Comparison of ENCODE assay signal across 12 cellular contexts in genomic region chr21:31974454-31974985, GRCh38.
DNase-seq lines count a peak whose midpoint lies in the region; ATAC-seq, FAIRE-seq and TF ChIP-seq lines count a peak whose summit lies in the region.
"Had no signal": no experiment of that assay in that cellular context is flagged by ENCODE, and none has a peak within 500 bp of the region (broad histone marks: within the 10 kb centered on the region; RNA-seq: fewer than 3 reads in every experiment).

No MANE protein-coding gene starts in this region.

- no peaks in the 10 kb centered on the region for H3K9me1 ChIP-seq in K562 (ENCODE audit: control insufficient read depth, insufficient read depth, low read length)

- no peaks in the 10 kb centered on the region for H3K9me3 ChIP-seq in K562 (replicated peaks; ENCODE audit: control insufficient read depth, insufficient read depth, low read depth, low read length)
- H3K9me3 ChIP-seq: A549 had no signal

- TF ChIP-seq EP300 in K562 (IDR thresholded peaks at IDR 0.05; ENCODE audit: low read length): no peak

- H3K27me3 ChIP-seq in K562 (ENCODE audit: control insufficient read depth in 2 of 2, insufficient read depth in 2 of 2, low read length in 2 of 2): peaks cover 6 to 21% of the 10 kb centered on the region in 2 experiments; a peak in 4 of 5 replicates

- peak; percentile 18 for DNase-seq in activated CD4-positive, alpha-beta T cell treated with anti-CD3 and anti-CD28 coated beads for 48 hours
- DNase-seq in activated CD4-positive, alpha-beta T cell treated with anti-CD3 and anti-CD28 coated beads for 4 hours: no peak
- peak; percentile 6 for DNase-seq in T-helper 9 cell
- DNase-seq in K562 (ENCODE audit: extremely low read depth in 1 of 4, low spot score in 3 of 4): no peak
- peak; percentile 9 to 31 for DNase-seq in stimulated activated CD8-positive, alpha-beta memory T cell treated with anti-CD3 and anti-CD28 coated beads, Interleukin-7, amount 100 ng/mL, for 48 hours (ENCODE audit: extremely low read depth in 1 of 2, low read depth in 1 of 2)
- DNase-seq in RPMI8226: no peak
- DNase-seq: GF-D8, GM23248 had no signal

- H3K27ac ChIP-seq in K562 (ENCODE audit: extremely low read depth, low read depth, low read length): no peak overlapping the region
- H3K27ac ChIP-seq: A549, GM23248 had no signal

- no peak for TF ChIP-seq CTCF in K562 (IDR thresholded peaks at IDR 0.05 in 2 of 3, conservative IDR thresholded peaks at IDR 0.05 in 1 of 3; ENCODE audit: insufficient read depth in 2 of 3, low read depth in 1 of 3, low read length in 3 of 3)

- no peak for TF ChIP-seq RAD21 in K562 (CRISPR knock-in tag; conservative IDR thresholded peaks at IDR 0.05 in 1 of 2, IDR thresholded peaks at IDR 0.05 in 1 of 2)

- H3K4me1 ChIP-seq in K562 (replicated peaks in 1 of 2; ENCODE audit: control insufficient read depth in 2 of 2, insufficient read depth in 2 of 2, low read length in 2 of 2): no peaks in the 10 kb centered on the region
- H3K4me1 ChIP-seq: A549 had no signal

- 3% methylated on average over 16 of the region's 16 CpGs for WGBS in K562 (ENCODE audit: insufficient coverage, low coverage, missing lambda C conversion rate)

- no peak overlapping the region for H2AFZ ChIP-seq in K562 (ENCODE audit: low read depth, low read length)
- H2AFZ ChIP-seq: GM23248 had no signal

- H3K79me2 ChIP-seq in K562 (ENCODE audit: control insufficient read depth, insufficient read depth, low read length): no peaks in the 10 kb centered on the region

- no peak overlapping the region for H3K9ac ChIP-seq in K562 (ENCODE audit: insufficient read depth in 1 of 2, low read depth in 2 of 2, low read length in 2 of 2)
- H3K9ac ChIP-seq: GM23248 had no signal

- TF ChIP-seq POLR2A in K562 (conservative IDR thresholded peaks at IDR 0.05): no peak

- CTCF ChIA-PET in K562 (lab: Yijun Ruan, JAX; ENCODE audit: low intra/inter-chr PET ratio): no interaction called here

- POLR2A ChIA-PET in K562 (lab: Yijun Ruan, JAX): interaction anchor here (0.7 to 1.1 kb wide), 3 partner anchors 8 to 16 kb away, joined by 3 to 4 read pairs (median 3); no protein-coding TSS in a partner anchor

- H3K36me3 ChIP-seq in K562 (ENCODE audit: control insufficient read depth, insufficient read depth, low read length): no peaks in the 10 kb centered on the region

- no peak overlapping the region for H3K4me2 ChIP-seq in K562 (ENCODE audit: insufficient read depth, low read length)
- H3K4me2 ChIP-seq: A549 had no signal

- BruUV-seq in K562 (replicated peaks; lab: Mats Ljungman, UMichigan): no TSS peak

- no peaks in the 10 kb centered on the region; the same call in 1 of the 2 replicates for H4K20me1 ChIP-seq in K562 (replicated peaks; ENCODE audit: control insufficient read depth, insufficient read depth, low read length)

- intact Hi-C loops in K562 (cut with micrococcal nuclease): no loop called here

- H3K4me3 ChIP-seq in K562: no peak overlapping the region
- H3K4me3 ChIP-seq: A549, GM23248 had no signal

- in situ Hi-C loops in K562 (cut with MboI): no loop called here

- ATAC-seq in K562 (peak; percentile 58), GM19328 (IDR thresholded peaks at IDR 0.05; ENCODE audit: unreplicated experiment) (no peak), GM21447 (IDR thresholded peaks at IDR 0.05; ENCODE audit: unreplicated experiment) (no peak)
- ATAC-seq: A549, HepG2 had no signal

- FAIRE-seq in K562 (lab: Jason Lieb, UNC): no peak
- FAIRE-seq: A549, HepG2 had no signal

TF ChIP-seq in K562, 482 proteins besides CTCF, POLR2A, EP300 and RAD21:
- TF ChIP-seq, protein P1, sequence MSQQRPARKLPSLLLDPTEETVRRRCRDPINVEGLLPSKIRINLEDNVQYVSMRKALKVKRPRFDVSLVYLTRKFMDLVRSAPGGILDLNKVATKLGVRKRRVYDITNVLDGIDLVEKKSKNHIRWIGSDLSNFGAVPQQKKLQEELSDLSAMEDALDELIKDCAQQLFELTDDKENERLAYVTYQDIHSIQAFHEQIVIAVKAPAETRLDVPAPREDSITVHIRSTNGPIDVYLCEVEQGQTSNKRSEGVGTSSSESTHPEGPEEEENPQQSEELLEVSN (IDR thresholded peaks at IDR 0.05; ENCODE audit: borderline replicate concordance in 1 of 2, extremely low read depth in 1 of 2, insufficient read depth in 1 of 2, insufficient read length in 1 of 2, low read depth in 1 of 2, low read length in 1 of 2, poor library complexity in 1 of 2, severe bottlenecking in 1 of 2): peak in 1 of 2 experiments; percentile 16
- TF ChIP-seq KLF6 (CRISPR knock-in tag; IDR thresholded peaks at IDR 0.05; ENCODE audit: borderline replicate concordance): no peak

Comparison
In these comparisons a context has a peak if more than half of its experiments do, and no peak if none do; other contexts are left out.
1. DNase-seq: peak in activated CD4-positive, alpha-beta T cell treated with anti-CD3 and anti-CD28 coated beads for 48 hours (single experiment), T-helper 9 cell (single experiment) and stimulated activated CD8-positive, alpha-beta memory T cell treated with anti-CD3 and anti-CD28 coated beads, Interleukin-7, amount 100 ng/mL, for 48 hours (2 of 2); none in activated CD4-positive, alpha-beta T cell treated with anti-CD3 and anti-CD28 coated beads for 4 hours (0 of 2), K562 (0 of 4) and RPMI8226 (single experiment).